In the genomic region with DNA sequence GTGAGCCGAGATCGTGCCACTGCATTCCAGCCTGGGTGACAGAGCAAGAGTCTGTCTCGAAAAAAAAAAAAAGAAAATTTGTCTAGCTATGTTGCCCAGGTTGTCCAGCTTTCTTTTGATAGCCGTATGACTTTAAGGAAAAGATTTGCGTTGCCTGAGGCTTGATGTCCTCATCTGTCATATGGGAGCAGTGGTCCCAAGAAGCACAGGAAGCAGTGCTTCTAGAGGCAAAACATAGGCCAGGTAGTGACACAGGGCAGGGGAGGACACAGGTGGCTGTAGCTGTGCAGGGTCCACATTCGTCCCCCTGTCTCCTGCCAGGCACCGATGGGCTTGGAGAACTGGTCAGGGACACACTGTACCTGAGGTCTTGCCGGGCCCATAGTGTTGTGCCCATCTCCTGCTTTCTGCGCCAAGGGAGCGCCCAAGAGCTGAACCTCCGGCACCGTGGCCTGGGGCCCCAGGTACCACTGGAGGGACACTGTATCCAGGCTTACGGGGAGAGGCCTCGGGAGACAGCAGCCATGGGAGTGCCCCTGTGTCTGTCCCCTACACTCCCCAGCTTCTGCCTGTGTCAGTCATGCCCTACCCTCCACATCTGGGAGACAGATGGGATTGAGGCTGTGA, we compare ENCODE assay signal across 23 cellular contexts. TPM values are rescaled to one million over a fixed set of nuclear protein-coding genes. Genes with fewer than 3 reads are reported as not detected.
"Had no signal": no experiment of that assay in that cellular context is flagged by ENCODE, and none has a peak within 500 bp of the region (broad histone marks: within the 10 kb centered on the region; RNA-seq: fewer than 3 reads in every experiment).

No MANE protein-coding gene starts in this region.

- ATAC-seq: activated CD8-positive, alpha-beta T cell treated with anti-CD3 and anti-CD28 coated beads, Interleukin-2, amount 10 ng/mL, durations not matched to agents 7 days and 5 days; WTC11 had no signal

- H3K36me3 Mint-ChIP-seq: activated naive CD8-positive, alpha-beta T cell; WTC11 had no signal

- FAIRE-seq: astrocyte had no signal

- H2AFZ ChIP-seq: PC-9 had no signal

- H3K4me2 ChIP-seq: PC-9 had no signal

- H3K27ac Mint-ChIP-seq: activated CD8-positive, alpha-beta T cell treated with anti-CD3 and anti-CD28 coated beads, Interleukin-2, amount 10 ng/mL, durations not matched to agents 7 days and 5 days; activated naive CD8-positive, alpha-beta T cell; activated T-helper 1 cell treated with anti-CD3 and anti-CD28 coated beads, Interleukin-12 subunit alpha, Interleukin-12 subunit beta, Interleukin-2, Interleukin-4 antibody, amounts not matched to agents 30 ng/mL and 10 ng/mL and 1 ng/mL, durations not matched to agents 14 hours and 24 hours and 36 hours; T-helper 1 cell treated with Interleukin-12 subunit alpha and Interleukin-12 subunit beta and Interleukin-4 antibody, amounts not matched to agents 30 μg/mL and 1 μg/mL, for 36 hours; WTC11 had no signal

- H3K4me3 ChIP-seq: cardiac muscle cell, PC-9 had no signal

- H3K27ac ChIP-seq: brain microvascular endothelial cell, cardiac muscle cell, PC-9 had no signal

- H3K9me3 Mint-ChIP-seq: activated T-helper 1 cell treated with anti-CD3 and anti-CD28 coated beads, Interleukin-12 subunit alpha, Interleukin-12 subunit beta, Interleukin-2, Interleukin-4 antibody, amounts not matched to agents 30 ng/mL and 10 ng/mL and 1 ng/mL, durations not matched to agents 14 hours and 24 hours and 36 hours; T-helper 1 cell treated with Interleukin-12 subunit alpha and Interleukin-12 subunit beta and Interleukin-4 antibody, amounts not matched to agents 30 μg/mL and 1 μg/mL, for 36 hours; WTC11 had no signal

- H3K4me3 Mint-ChIP-seq: activated CD8-positive, alpha-beta T cell treated with anti-CD3 and anti-CD28 coated beads, Interleukin-2, amount 10 ng/mL, durations not matched to agents 7 days and 5 days; activated T-helper 1 cell treated with anti-CD3 and anti-CD28 coated beads, Interleukin-12 subunit alpha, Interleukin-12 subunit beta, Interleukin-2, Interleukin-4 antibody, amounts not matched to agents 30 ng/mL and 10 ng/mL and 1 ng/mL, durations not matched to agents 14 hours and 24 hours and 36 hours; T-helper 1 cell treated with Interleukin-12 subunit alpha and Interleukin-12 subunit beta and Interleukin-4 antibody, amounts not matched to agents 30 μg/mL and 1 μg/mL, for 36 hours had no signal

- H3K27me3 ChIP-seq: brain microvascular endothelial cell, cardiac muscle cell had no signal

- H3K36me3 ChIP-seq: brain microvascular endothelial cell, cardiac muscle cell had no signal

- DNase-seq: activated CD4-positive, alpha-beta T cell treated with anti-CD3 and anti-CD28 coated beads for 48 hours; activated CD4-positive, alpha-beta T cell treated with anti-CD3 and anti-CD28 coated beads, Interleukin-2, amount 50 U/mL, for 4 hours; activated CD4-positive, CD25-positive, alpha-beta regulatory T cell treated with anti-CD3 and anti-CD28 coated beads, Interleukin-2, amount 50 U/mL, for 72 hours; activated CD8-positive, alpha-beta memory T cell treated with anti-CD3 and anti-CD28 coated beads, Interleukin-2, amount 50 U/mL, for 48 hours; activated CD8-positive, alpha-beta T cell treated with anti-CD3 and anti-CD28 coated beads, Interleukin-2, amount 10 ng/mL, durations not matched to agents 7 days and 5 days; activated effector memory CD4-positive, alpha-beta T cell treated with Interleukin-2 at 50 U/mL for 16 hours; activated naive CD4-positive, alpha-beta T cell; activated T-cell treated with anti-CD3 and anti-CD28 coated beads, Interleukin-2, amount 50 U/mL, for 1 hour; amygdala; brain microvascular endothelial cell; KG1; NCI-H1048; NCI-H2081 treated with DMSO at 0.1 percent for 48 hours; NCI-H446 treated with DMSO at 0.1 percent for 48 hours; NCI-H748 treated with DMSO at 0.1 percent for 48 hours; PC-9 had no signal

RNA-seq across cellular contexts. Expression of a gene that starts 1.4 kb away (rescaled TPM):
- total RNA-seq: activated CD8-positive, alpha-beta T cell treated with anti-CD3 and anti-CD28 coated beads, Interleukin-2, amount 10 ng/mL, durations not matched to agents 7 days and 5 days; activated T-helper 1 cell treated with anti-CD3 and anti-CD28 coated beads, Interleukin-12 subunit alpha, Interleukin-12 subunit beta, Interleukin-2, Interleukin-4 antibody, amounts not matched to agents 30 ng/mL and 10 ng/mL and 1 ng/mL, durations not matched to agents 14 hours and 24 hours and 36 hours; astrocyte; M059J; PC-9; WTC11 had no signal
- polyA plus RNA-seq: cardiac muscle cell had no signal

RNA-seq across cellular contexts. Expression of a gene that starts 14.8 kb away (rescaled TPM):
- total RNA-seq: activated T-helper 1 cell treated with anti-CD3 and anti-CD28 coated beads, Interleukin-12 subunit alpha, Interleukin-12 subunit beta, Interleukin-2, Interleukin-4 antibody, amounts not matched to agents 30 ng/mL and 10 ng/mL and 1 ng/mL, durations not matched to agents 14 hours and 24 hours and 36 hours; M059J; PC-9 had no signal
